Comparison of ENCODE assay signal across 8 cellular contexts in genomic region chr19:4911786-4912672, GRCh38. TPM values are rescaled to one million over a fixed set of nuclear protein-coding genes. Genes with fewer than 3 reads are reported as not detected.
A peak's percentile ranks its signal among the peaks of the same experiment; 100 is the strongest.
DNase-seq lines count a peak whose midpoint lies in the region; ATAC-seq and TF ChIP-seq lines count a peak whose summit lies in the region.

No MANE protein-coding gene starts in this region.

- H3K9ac ChIP-seq in HCT116 (ENCODE audit: low read length) (peak overlapping the region; percentile 98), neuronal stem cell (ENCODE audit: low read depth, low read length, poor library complexity) (no peak overlapping the region)

- no peak overlapping the region for H2BK15ac ChIP-seq in neuronal stem cell (ENCODE audit: low read length)

- BruUV-seq in HCT116 (replicated peaks; lab: Mats Ljungman, UMichigan): no TSS peak

- TF ChIP-seq CTCF in HCT116 (IDR thresholded peaks at IDR 0.05 in 2 of 3, conservative IDR thresholded peaks at IDR 0.05 in 1 of 3; ENCODE audit: borderline replicate concordance in 1 of 3, insufficient read depth in 1 of 3, low read depth in 2 of 3, low read length in 2 of 3) (peak; percentile 49 to 90 (median 73)), fibroblast of villous mesenchyme (IDR thresholded peaks at IDR 0.05; ENCODE audit: insufficient read depth, low read depth, low read length) (peak; percentile 71)

- H3K27ac ChIP-seq in HCT116 (ENCODE audit: low read depth, low read length) (peak overlapping the region; percentile 98), neuronal stem cell (replicated peaks; ENCODE audit: low read length) (no peak overlapping the region), substantia nigra (ENCODE audit: low read depth, low read length, poor library complexity, severe bottlenecking) (peak overlapping the region; percentile 65)

- no peak overlapping the region for H3K14ac ChIP-seq in neuronal stem cell (ENCODE audit: low read length)

- intact Hi-C loops in HCT116 (cut with micrococcal nuclease): loop anchor here (1.0 to 10.0 kb wide), 4 partner anchors 40 to 123 kb away; partner anchors contain the start of gene KDM4B

- peaks cover 68% of the 10 kb centered on the region for H3K79me2 ChIP-seq in HCT116 (ENCODE audit: insufficient read depth, low read length)

- H2AFZ ChIP-seq in HCT116 (ENCODE audit: low read depth, low read length, poor library complexity, severe bottlenecking) (no peak overlapping the region), neuronal stem cell (ENCODE audit: low read length) (peak overlapping the region; percentile 97)

- H2BK5ac ChIP-seq in neuronal stem cell (ENCODE audit: low read length): no peak overlapping the region

- WGBS in neuronal stem cell (ENCODE audit: extremely low coverage in 2 of 2, insufficient read length in 2 of 2, insufficient replicate concordance in 1 of 2), 2 donors: no CpG with 5 or more reads among the region's 29 CpGs

- no peaks in the 10 kb centered on the region for H3K9me2 ChIP-seq in HCT116 (ENCODE audit: insufficient read depth)

- H4K91ac ChIP-seq in neuronal stem cell (ENCODE audit: low read depth, low read length, poor library complexity): no peak overlapping the region

- no peak overlapping the region for H2AK5ac ChIP-seq in neuronal stem cell (ENCODE audit: low read depth, low read length)

- peaks cover 60 to 79% of the 10 kb centered on the region in 2 experiments for H3K4me1 ChIP-seq in HCT116 (ENCODE audit: control insufficient read depth in 1 of 2, insufficient read depth in 2 of 2, low read length in 2 of 2)
- peaks cover 17 to 18% of the 10 kb centered on the region in 2 donors for H3K4me1 ChIP-seq in neuronal stem cell (ENCODE audit: control insufficient read depth in 2 of 2, insufficient read depth in 1 of 2, low read depth in 1 of 2, low read length in 2 of 2)

- no peak overlapping the region for H4K8ac ChIP-seq in neuronal stem cell (ENCODE audit: low read depth, low read length)

- H4K20me1 ChIP-seq in HCT116 (ENCODE audit: insufficient read depth): peaks cover 19% of the 10 kb centered on the region; the same call in 1 of the 2 replicates

- no peak overlapping the region for H2BK120ac ChIP-seq in neuronal stem cell (ENCODE audit: low read depth, low read length)

- POLR2A ChIA-PET in HCT116 (lab: Charles Lee): interaction anchor here (1.0 to 6.3 kb wide), 6 partner anchors 17 to 102 kb away, joined by 3 to 54 read pairs (median 6); partner anchors contain the start of genes KDM4B and PLIN3

- peaks cover 0 to 45% of the 10 kb centered on the region in 2 experiments; a peak in 2 of 4 replicates for H3K36me3 ChIP-seq in HCT116 (ENCODE audit: control insufficient read depth in 1 of 2, insufficient read depth in 2 of 2, low read length in 2 of 2)
- H3K36me3 ChIP-seq in neuronal stem cell (replicated peaks in 1 of 2; ENCODE audit: control insufficient read depth in 2 of 2, insufficient read depth in 2 of 2, low read length in 2 of 2): peaks cover 35 to 59% of the 10 kb centered on the region in 2 donors

- H3K18ac ChIP-seq in neuronal stem cell (ENCODE audit: low read length): no peak overlapping the region

- CTCF ChIA-PET in HCT116 (lab: Charles Lee): interaction anchor here (0.6 to 4.3 kb wide), 14 partner anchors 15 to 121 kb away, joined by 3 to 78 read pairs (median 5); partner anchors contain the start of genes FEM1A and PLIN3

- no peak overlapping the region for H3K4ac ChIP-seq in neuronal stem cell (ENCODE audit: low read length)

- RAD21 ChIA-PET in HCT116 (lab: Charles Lee; ENCODE audit: low non-redundant PET in 1 of 2, low total read pairs in 2 of 2, uncharacterized antibody in 2 of 2, unreplicated experiment in 2 of 2): interaction anchor here (0.6 to 1.9 kb wide), 11 partner anchors 39 to 103 kb away, joined by 3 to 15 read pairs (median 4); partner anchors contain the start of gene PLIN3 (in 2 of the 2)

- H3K4me2 ChIP-seq in HCT116 (ENCODE audit: low read length) (peak overlapping the region; percentile 100), neuronal stem cell (ENCODE audit: insufficient read depth, low read length, poor library complexity, severe bottlenecking) (peak overlapping the region; percentile 40)

- peak overlapping the region; percentile 55 to 90 for H3K4me3 ChIP-seq in HCT116 (replicated peaks in 1 of 2; ENCODE audit: low read depth in 1 of 2, low read length in 2 of 2)
- peak overlapping the region; percentile 68 for H3K4me3 ChIP-seq in fibroblast of villous mesenchyme (ENCODE audit: low read depth, low read length)
- H3K4me3 ChIP-seq in neuronal stem cell (ENCODE audit: low read length in 2 of 2): peak overlapping the region; percentile 52 to 77

- no peak overlapping the region for H3K23ac ChIP-seq in neuronal stem cell (ENCODE audit: low read depth, low read length, poor library complexity)

- TF ChIP-seq POLR2A in HCT116 (IDR thresholded peaks at IDR 0.05; ENCODE audit: borderline replicate concordance, extremely low read depth, insufficient read depth, insufficient read length): no peak

- H2BK12ac ChIP-seq in neuronal stem cell (ENCODE audit: low read length): no peak overlapping the region

- DNase-seq in Ammon's horn (ENCODE audit: low spot score) (peak; percentile 80), HCT116 (ENCODE audit: low read depth, low spot score) (peak; percentile 95), RPMI7951 (ENCODE audit: low read depth) (peak; percentile 99), fibroblast of villous mesenchyme (ENCODE audit: low read depth) (peak; percentile 99), neuronal stem cell (ENCODE audit: low spot score) (no peak), substantia nigra (lab: John Stamatoyannopoulos, UW) (peak in 45 of 49 donors; percentile 10 to 79 (median 54))
- peak; percentile 89 for DNase-seq in activated effector memory CD4-positive, alpha-beta T cell treated with anti-CD3 and anti-CD28 coated beads, Interleukin-2, amount 50 U/mL, for 16 hours

- H3K27me3 ChIP-seq in HCT116 (ENCODE audit: insufficient read depth, low read length): no peaks in the 10 kb centered on the region
- H3K27me3 ChIP-seq in neuronal stem cell (ENCODE audit: control insufficient read depth in 3 of 3, insufficient read depth in 3 of 3, low read depth in 1 of 3, low read length in 3 of 3): no peaks in the 10 kb centered on the region

- peaks cover 10% of the 10 kb centered on the region for H3K79me1 ChIP-seq in neuronal stem cell (ENCODE audit: low read depth, low read length)

- peak; percentile 54 for ATAC-seq in HCT116
- no peak for ATAC-seq in HG03354 (IDR thresholded peaks at IDR 0.05; ENCODE audit: poor library complexity, severe bottlenecking, unreplicated experiment)

- peak; percentile 92 for TF ChIP-seq RAD21 in HCT116 (IDR thresholded peaks at IDR 0.05; ENCODE audit: low read depth)

- H3K9me3 ChIP-seq in HCT116 (ENCODE audit: control insufficient read depth in 1 of 2, insufficient read depth in 1 of 2, low read depth in 1 of 2, low read length in 2 of 2) (no peaks in the 10 kb centered on the region), neuronal stem cell (replicated peaks in 1 of 2; ENCODE audit: control insufficient read depth in 2 of 2, insufficient read depth in 1 of 2, low read depth in 1 of 2, low read length in 2 of 2) (no peaks in the 10 kb centered on the region)

TF ChIP-seq in HCT116, 20 proteins besides CTCF, POLR2A, EP300 and RAD21 (continues in another document):
- TF ChIP-seq SP1 (IDR thresholded peaks at IDR 0.05; ENCODE audit: low read depth) (peak; percentile 96), REST (IDR thresholded peaks at IDR 0.05; ENCODE audit: low read depth) (no peak), CEBPB (IDR thresholded peaks at IDR 0.05; ENCODE audit: low read depth) (no peak)

RNA-seq across cellular contexts. Expression of gene UHRF1, which starts 2.7 kb away (rescaled TPM):
- 109 TPM for total RNA-seq in HCT116 (2021; ENCODE audit: unreplicated experiment)
- polyA plus RNA-seq in HCT116 (2012): 41.2 and 41.3 TPM in 2 replicates
- total RNA-seq in RPMI7951 (2014; rRNA removed; shearing (Covaris generic)): 37.6 and 37.7 TPM in 2 replicates
- 34.1 and 36.1 TPM in 2 replicates for total RNA-seq in fibroblast of villous mesenchyme
- 49.0 TPM for polyA plus RNA-seq in neuronal stem cell (2013, experiment 1 of 2)
- 51.0 TPM for polyA plus RNA-seq in neuronal stem cell (2013, experiment 2 of 2)

RNA-seq across cellular contexts. Expression of gene ARRDC5, which starts 9.3 kb away (rescaled TPM):
- total RNA-seq in HCT116 (2021; ENCODE audit: unreplicated experiment) (not detected), fibroblast of villous mesenchyme (0.32 TPM in 1 of 2 replicates, not detected in the other)
- polyA plus RNA-seq in HCT116 (2012): not detected in 2 replicates
- not detected in 2 replicates for total RNA-seq in RPMI7951 (2014; rRNA removed; shearing (Covaris generic))
- not detected for polyA plus RNA-seq in neuronal stem cell (2013, experiment 1 of 2)
- not detected for polyA plus RNA-seq in neuronal stem cell (2013, experiment 2 of 2)

RNA-seq across cellular contexts. Expression of gene PLIN3, which starts 44.6 kb away (rescaled TPM):
- total RNA-seq in HCT116 (2021; ENCODE audit: unreplicated experiment) (207 TPM), fibroblast of villous mesenchyme (191 and 193 TPM in 2 replicates)
- polyA plus RNA-seq in HCT116 (2012): 219 and 273 TPM in 2 replicates
- total RNA-seq in RPMI7951 (2014; rRNA removed; shearing (Covaris generic)): 177 and 194 TPM in 2 replicates
- polyA plus RNA-seq in neuronal stem cell (2013, experiment 1 of 2): 47.6 TPM
- 49.5 TPM for polyA plus RNA-seq in neuronal stem cell (2013, experiment 2 of 2)

RNA-seq across cellular contexts. Expression of gene KDM4B, which starts 56.9 kb away (rescaled TPM):
- total RNA-seq in HCT116 (2021; ENCODE audit: unreplicated experiment) (35.9 TPM), fibroblast of villous mesenchyme (17.7 TPM in 2 replicates)
- 27.3 and 29.2 TPM in 2 replicates for polyA plus RNA-seq in HCT116 (2012)
- total RNA-seq in RPMI7951 (2014; rRNA removed; shearing (Covaris generic)): 6.2 and 6.8 TPM in 2 replicates
- 17.8 TPM for polyA plus RNA-seq in neuronal stem cell (2013, experiment 1 of 2)
- polyA plus RNA-seq in neuronal stem cell (2013, experiment 2 of 2): 18.4 TPM
